In the genomic region with DNA sequence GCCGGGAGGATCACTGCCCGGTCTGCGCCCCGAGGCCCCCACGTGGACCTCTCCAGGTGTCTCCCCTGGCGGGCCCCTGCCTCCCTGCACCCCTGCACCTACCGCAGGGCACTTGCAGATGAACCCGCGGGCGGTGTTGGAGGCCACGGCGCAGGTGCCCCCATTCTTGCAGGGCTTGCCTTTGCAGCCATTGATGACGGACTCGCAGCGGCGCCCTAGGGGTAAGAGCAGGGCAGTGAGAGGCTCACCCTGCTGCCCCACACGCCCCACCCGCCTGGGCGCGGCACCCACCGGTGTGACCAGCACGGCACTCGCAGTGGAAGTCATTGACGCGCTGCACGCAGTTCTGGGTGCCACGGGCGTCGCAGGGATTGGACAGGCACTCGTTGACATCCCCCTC, we compare ENCODE assay signal across 28 cellular contexts.
"Had no signal": no experiment of that assay in that cellular context is flagged by ENCODE, and none has a peak within 500 bp of the region (broad histone marks: within the 10 kb centered on the region; RNA-seq: fewer than 3 reads in every experiment).

No MANE protein-coding gene starts in this region.

- DNase-seq: activated B cell treated with CpG ODN at 0.5 μM for 24 hours; activated CD4-positive, alpha-beta memory T cell treated with anti-CD3 and anti-CD28 coated beads for 36 hours; activated CD4-positive, alpha-beta T cell treated with anti-CD3 and anti-CD28 coated beads for 4 hours; activated CD4-positive, alpha-beta T cell treated with anti-CD3 and anti-CD28 coated beads, Interleukin-2, amount 10 ng/mL, durations not matched to agents 24 days and 14 days; activated CD4-positive, alpha-beta T cell treated with anti-CD3 and anti-CD28 coated beads, Interleukin-2, amount 50 U/mL, for 1 hour; activated CD4-positive, alpha-beta T cell treated with anti-CD3 and anti-CD28 coated beads, Interleukin-2, amount 50 U/mL, for 4 hours; activated CD4-positive, CD25-positive, alpha-beta regulatory T cell treated with anti-CD3 and anti-CD28 coated beads, Interleukin-2, amount 50 U/mL, for 72 hours; activated CD8-positive, alpha-beta memory T cell treated with anti-CD3 and anti-CD28 coated beads, Interleukin-2, amount 50 U/mL, for 4 hours; activated CD8-positive, alpha-beta T cell treated with anti-CD3 and anti-CD28 coated beads for 36 hours; activated effector memory CD4-positive, alpha-beta T cell treated with anti-CD3 and anti-CD28 coated beads, Interleukin-2, amount 50 U/mL, for 16 hours; activated gamma-delta T cell treated with Interleukin-2 at 50 U/mL for 16 hours; activated naive CD4-positive, alpha-beta T cell; activated naive CD4-positive, alpha-beta T cell treated with anti-CD3 and anti-CD28 coated beads for 36 hours; activated naive CD4-positive, alpha-beta T cell treated with anti-CD3 and anti-CD28 coated beads, Interleukin-2, amount 50 U/mL, for 16 hours; activated naive CD8-positive, alpha-beta T cell treated with anti-CD3 and anti-CD28 coated beads for 36 hours; activated T-cell treated with anti-CD3 and anti-CD28 coated beads for 4 hours; activated T-cell treated with anti-CD3 and anti-CD28 coated beads, Interleukin-2, amount 50 U/mL, for 1 hour; activated T-cell treated with anti-CD3 and anti-CD28 coated beads, Interleukin-2, amount 50 U/mL, for 4 hours; activated T-cell treated with anti-CD3 and anti-CD28 coated beads, Interleukin-2, amount 50 U/mL, for 72 hours; adrenal gland; amniotic stem cell; aorta; body of pancreas; brain microvascular endothelial cell; central memory CD4-positive, alpha-beta T cell; T-helper 9 cell had no signal

- H3K4me3 ChIP-seq: adrenal gland, body of pancreas, breast epithelium had no signal

- H3K9me3 ChIP-seq: adrenal gland, body of pancreas, breast epithelium had no signal

- H3K27me3 ChIP-seq: adrenal gland, body of pancreas, brain microvascular endothelial cell, breast epithelium had no signal

- ATAC-seq: activated CD8-positive, alpha-beta T cell treated with anti-CD3 and anti-CD28 coated beads for 36 hours; activated T-cell treated with anti-CD3 and anti-CD28 coated beads, Interleukin-2, amount 50 U/mL, for 4 hours; activated T-cell treated with anti-CD3 and anti-CD28 coated beads, Interleukin-2, amount 50 U/mL, for 72 hours; body of pancreas had no signal

- H3K4me1 ChIP-seq: adrenal gland, body of pancreas, breast epithelium had no signal

- H3K27ac ChIP-seq: adrenal gland, body of pancreas, brain microvascular endothelial cell, breast epithelium, VCaP had no signal
